30 cellular contexts compared by ENCODE assay signal in genomic region chr18:46214435-46214834, GRCh38.
"Had no signal": no experiment of that assay in that cellular context is flagged by ENCODE, and none has a peak within 500 bp of the region (broad histone marks: within the 10 kb centered on the region; RNA-seq: fewer than 3 reads in every experiment).

No MANE protein-coding gene starts in this region.

- H3K9me3 ChIP-seq: adrenal gland, body of pancreas, breast epithelium, MG63 had no signal

- H3K27ac Mint-ChIP-seq: activated CD4-positive, alpha-beta memory T cell treated with anti-CD3 and anti-CD28 coated beads, Interleukin-2, amount 10 ng/mL, durations not matched to agents 7 days and 5 days; activated naive CD8-positive, alpha-beta T cell treated with anti-CD3 and anti-CD28 coated beads, Interleukin-2, amount 10 ng/mL, durations not matched to agents 7 days and 5 days had no signal

- H3K4me3 Mint-ChIP-seq: activated CD4-positive, alpha-beta memory T cell treated with anti-CD3 and anti-CD28 coated beads, Interleukin-2, amount 10 ng/mL, durations not matched to agents 7 days and 5 days; activated naive CD8-positive, alpha-beta T cell treated with anti-CD3 and anti-CD28 coated beads, Interleukin-2, amount 10 ng/mL, durations not matched to agents 7 days and 5 days had no signal

- H3K27me3 Mint-ChIP-seq: activated CD4-positive, alpha-beta memory T cell treated with anti-CD3 and anti-CD28 coated beads, Interleukin-2, amount 10 ng/mL, durations not matched to agents 7 days and 5 days; activated naive CD8-positive, alpha-beta T cell treated with anti-CD3 and anti-CD28 coated beads, Interleukin-2, amount 10 ng/mL, durations not matched to agents 7 days and 5 days had no signal

- ATAC-seq: body of pancreas had no signal

- DNase-seq: activated CD4-positive, alpha-beta memory T cell treated with anti-CD3 and anti-CD28 coated beads, Interleukin-2, amount 10 ng/mL, durations not matched to agents 7 days and 5 days; activated CD4-positive, alpha-beta T cell treated with anti-CD3 and anti-CD28 coated beads for 1 hour; activated CD4-positive, alpha-beta T cell treated with anti-CD3 and anti-CD28 coated beads for 48 hours; activated CD4-positive, CD25-positive, alpha-beta regulatory T cell; activated effector memory CD4-positive, alpha-beta T cell treated with anti-CD3 and anti-CD28 coated beads, Interleukin-2, amount 50 U/mL, for 16 hours; activated naive CD4-positive, alpha-beta T cell; activated naive CD4-positive, alpha-beta T cell treated with anti-CD3 and anti-CD28 coated beads, Interleukin-2, amount 50 U/mL, for 16 hours; activated naive CD8-positive, alpha-beta T cell treated with anti-CD3 and anti-CD28 coated beads, Interleukin-2, amount 10 ng/mL, durations not matched to agents 7 days and 5 days; activated T-cell treated with anti-CD3 and anti-CD28 coated beads, Interleukin-2, amount 50 U/mL, for 48 hours; adrenal gland; body of pancreas; Kasumi-1; KG1; MG63; NCI-H1048; NCI-H1105 treated with DMSO at 0.1 percent for 48 hours; NCI-H1436; NCI-H1694; NCI-H2029; NCI-H345; NCI-H526; NCI-H748 treated with DMSO at 0.1 percent for 48 hours; OCI-M1; Right ventricle myocardium superior; SW 1271; T-helper 1 cell; T-helper 2 cell; T-helper 9 cell; WERI-Rb-1 had no signal

- H3K9me3 Mint-ChIP-seq: activated CD4-positive, alpha-beta memory T cell treated with anti-CD3 and anti-CD28 coated beads, Interleukin-2, amount 10 ng/mL, durations not matched to agents 7 days and 5 days; activated naive CD8-positive, alpha-beta T cell treated with anti-CD3 and anti-CD28 coated beads, Interleukin-2, amount 10 ng/mL, durations not matched to agents 7 days and 5 days had no signal

- H3K27me3 ChIP-seq: adrenal gland, body of pancreas, breast epithelium, MG63 had no signal

- H3K4me3 ChIP-seq: adrenal gland, body of pancreas, breast epithelium, MG63 had no signal

- H3K4me1 ChIP-seq: adrenal gland, body of pancreas, breast epithelium had no signal

- H3K27ac ChIP-seq: adrenal gland, body of pancreas, breast epithelium, WERI-Rb-1 had no signal
